In the genomic region with DNA sequence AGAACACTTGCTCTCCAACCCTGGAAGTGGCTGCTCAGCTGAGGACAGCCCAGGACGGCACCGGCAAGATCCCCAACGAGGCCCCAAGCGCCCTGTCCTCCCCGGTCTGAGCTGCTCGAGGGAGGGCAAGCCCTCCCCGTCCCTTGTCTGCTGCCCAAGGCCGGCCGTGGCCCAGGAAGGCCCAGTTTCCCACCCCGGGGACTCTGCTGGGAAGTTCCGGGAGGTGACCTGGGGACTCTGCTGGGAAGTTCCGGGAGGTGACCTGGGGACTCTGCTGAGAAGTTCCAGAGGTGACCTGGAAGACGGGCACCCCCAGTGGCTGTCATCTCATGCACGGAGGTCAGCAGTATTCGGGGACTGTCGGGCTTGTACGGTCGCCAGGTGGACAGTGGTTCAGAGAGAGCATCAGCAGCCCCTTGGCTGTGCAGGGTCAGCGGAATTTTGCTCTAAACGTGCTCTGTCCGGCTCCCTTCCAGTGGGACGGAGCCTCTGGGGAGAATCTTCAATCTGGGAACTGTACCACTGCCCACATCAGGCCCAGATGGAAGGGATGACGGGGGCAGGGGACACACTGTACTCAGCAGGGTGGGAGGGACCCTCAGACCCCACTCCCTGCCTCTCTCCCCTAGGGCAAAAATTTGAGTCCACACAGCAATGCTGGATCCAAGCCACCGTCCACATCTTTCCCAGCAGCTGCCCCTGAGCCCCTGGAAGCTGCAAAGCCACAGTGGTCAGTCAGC, we compare ENCODE assay signal across 1 cellular context.
TF ChIP-seq lines count a peak whose summit lies in the region.

No MANE protein-coding gene starts in this region.

TF ChIP-seq in H1, 55 proteins besides CTCF, POLR2A, EP300 and RAD21:
- TF ChIP-seq, protein P1, sequence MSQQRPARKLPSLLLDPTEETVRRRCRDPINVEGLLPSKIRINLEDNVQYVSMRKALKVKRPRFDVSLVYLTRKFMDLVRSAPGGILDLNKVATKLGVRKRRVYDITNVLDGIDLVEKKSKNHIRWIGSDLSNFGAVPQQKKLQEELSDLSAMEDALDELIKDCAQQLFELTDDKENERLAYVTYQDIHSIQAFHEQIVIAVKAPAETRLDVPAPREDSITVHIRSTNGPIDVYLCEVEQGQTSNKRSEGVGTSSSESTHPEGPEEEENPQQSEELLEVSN (IDR thresholded peaks at IDR 0.05): no peak
- TF ChIP-seq SRF (IDR thresholded peaks at IDR 0.05; ENCODE audit: low read depth, low read length): no peak
- no peak for TF ChIP-seq JUND (IDR thresholded peaks at IDR 0.05; ENCODE audit: low read length)
- TF ChIP-seq GTF2F1 (IDR thresholded peaks at IDR 0.05; ENCODE audit: borderline replicate concordance, low read depth, low read length): no peak
- no peak for TF ChIP-seq EZH2 (IDR thresholded peaks at IDR 0.05; ENCODE audit: low read depth, low read length, severe bottlenecking)
- no peak for TF ChIP-seq SIRT6 (IDR thresholded peaks at IDR 0.05; ENCODE audit: low read length)
- TF ChIP-seq GABPA (IDR thresholded peaks at IDR 0.05; ENCODE audit: borderline replicate concordance, insufficient read depth, low read length): no peak
- no peak for TF ChIP-seq TAF1 (IDR thresholded peaks at IDR 0.05; ENCODE audit: low read depth, low read length)
